In genomic region chr21:45327458-45328197, GRCh38 we compare ENCODE assay signal across 19 cellular contexts. TPM values are rescaled to one million over a fixed set of nuclear protein-coding genes. Genes with fewer than 3 reads are reported as not detected.
DNase-seq lines count a peak whose midpoint lies in the region; ATAC-seq and TF ChIP-seq lines count a peak whose summit lies in the region.
"Had no signal": no experiment of that assay in that cellular context is flagged by ENCODE, and none has a peak within 500 bp of the region (broad histone marks: within the 10 kb centered on the region; RNA-seq: fewer than 3 reads in every experiment).

No MANE protein-coding gene starts in this region.

- H3K27me3 ChIP-seq in IMR-90 (ENCODE audit: control insufficient read depth, insufficient read depth, low read length), result no peaks in the 10 kb centered on the region
- no peaks in the 10 kb centered on the region for H3K27me3 ChIP-seq in left ventricle myocardium inferior (ENCODE audit: low read depth)
- no peaks in the 10 kb centered on the region for H3K27me3 ChIP-seq in ovary
- H3K27me3 ChIP-seq: cardiac muscle cell, right lobe of liver, thyroid gland had no signal

- H3K27ac ChIP-seq in IMR-90 (ENCODE audit: insufficient read depth, low read length) (no peak overlapping the region), left ventricle myocardium inferior (replicated peaks) (no peak overlapping the region), ovary (no peak overlapping the region)
- H3K27ac ChIP-seq: cardiac muscle cell, epithelial cell of prostate, right lobe of liver had no signal

- peak overlapping the region; percentile 99; the same call in 1 of the 2 replicates for H4K91ac ChIP-seq in IMR-90 (ENCODE audit: insufficient read depth, low read depth, low read length)

- H3K56ac ChIP-seq in IMR-90 (ENCODE audit: extremely low read depth, insufficient read depth, low read length), result no peak overlapping the region

- DNase-seq in COLO668 (lab: John Stamatoyannopoulos, UW; ENCODE audit: unreplicated experiment) (peak; percentile 51), IMR-90 (no peak), left ventricle myocardium inferior (peak; percentile 13), ovary (peak in 3 of 5 donors; percentile 36 to 45 (median 42)), HEK293T (ENCODE audit: extremely low spot score) (no peak), NOMO-1 treated with dmso at 0.1 percent for 144 hours (lab: John Stamatoyannopoulos, UW; ENCODE audit: unreplicated experiment) (no peak), CD1c-positive myeloid dendritic cell (ENCODE audit: extremely low spot score) (no peak), erythroblast (lab: John Stamatoyannopoulos, UW) (no peak)
- DNase-seq: activated CD4-positive, alpha-beta T cell treated with anti-CD3 and anti-CD28 coated beads for 36 hours; activated effector memory CD4-positive, alpha-beta T cell treated with Interleukin-2 at 50 U/mL for 16 hours; foreskin melanocyte; kidney glomerular epithelial cell; NCI-H1694; NK-92 treated with Interleukin-12 subunit alpha and Interleukin-12 subunit beta, amount 100 ng/mL, for 24 hours; stimulated activated naive CD4-positive, alpha-beta T cell treated with Interleukin-2 at 50 U/mL for 16 hours; thyroid gland had no signal

- no peak for TF ChIP-seq RAD21 in IMR-90 (IDR thresholded peaks at IDR 0.05; ENCODE audit: low read length)

- POLR2A ChIA-PET in IMR-90 (lab: Charles Lee; ENCODE audit: unreplicated experiment) (no interaction called here), HEK293T (lab: Yijun Ruan, JAX) (no interaction called here)

- no peak overlapping the region for H4K8ac ChIP-seq in IMR-90 (ENCODE audit: low read depth in 2 of 2, low read length in 2 of 2)

- no peaks in the 10 kb centered on the region for H4K20me1 ChIP-seq in IMR-90 (ENCODE audit: insufficient read depth, low read length)

- dilution Hi-C loops in IMR-90 (cut with HindIII; ENCODE audit: low sequenced_read_pairs, unreplicated experiment), result no loop called here

- no peak overlapping the region for H4K5ac ChIP-seq in IMR-90 (ENCODE audit: low read depth, low read length)

- TF ChIP-seq CTCF in IMR-90 (conservative IDR thresholded peaks at IDR 0.05; ENCODE audit: low read depth, low read length) (no peak), left ventricle myocardium inferior (IDR thresholded peaks at IDR 0.05; ENCODE audit: borderline replicate concordance) (no peak), ovary (IDR thresholded peaks at IDR 0.05) (no peak)

- H3K4me1 ChIP-seq in IMR-90 (ENCODE audit: control insufficient read depth, insufficient read depth, low read length) (peaks cover 50% of the 10 kb centered on the region), left ventricle myocardium inferior (peaks cover 31% of the 10 kb centered on the region), ovary (ENCODE audit: insufficient read depth) (peaks cover 23% of the 10 kb centered on the region)

- CTCF ChIA-PET in IMR-90 (lab: Yijun Ruan, JAX) (no interaction called here), HEK293T (lab: Yijun Ruan, JAX) (no interaction called here)

- H2AK5ac ChIP-seq in IMR-90 (ENCODE audit: low read depth, low read length), result peak overlapping the region; percentile 92

- intact Hi-C loops in IMR-90 (cut with micrococcal nuclease) (no loop called here), left ventricle myocardium inferior (cut with micrococcal nuclease) (no loop called here), ovary (cut with DNase I) (no loop called here)

- peak overlapping the region; percentile 42 for H3K4ac ChIP-seq in IMR-90 (ENCODE audit: low read depth, low read length)

- no peak overlapping the region for H2BK5ac ChIP-seq in IMR-90 (ENCODE audit: low read depth, low read length, poor library complexity, severe bottlenecking)

- no peak overlapping the region for H3K18ac ChIP-seq in IMR-90 (ENCODE audit: low read depth, low read length)

- H3K4me2 ChIP-seq in IMR-90 (ENCODE audit: low read depth, low read length), result no peak overlapping the region

- in situ Hi-C loops in IMR-90 (cut with MboI; ENCODE audit: low sequenced_read_pairs), result loop anchor here (10.0 kb wide), 1 partner anchor 57 kb away; no protein-coding TSS in a partner anchor

- no peak overlapping the region for H3K9ac ChIP-seq in IMR-90 (ENCODE audit: low read depth, low read length)

- H3K23ac ChIP-seq in IMR-90 (ENCODE audit: low read depth, low read length), result no peak overlapping the region

- TF ChIP-seq POLR2A in IMR-90 (IDR thresholded peaks at IDR 0.05; ENCODE audit: low read depth, low read length) (no peak), ovary (IDR thresholded peaks at IDR 0.05) (no peak), erythroblast (IDR thresholded peaks at IDR 0.05; ENCODE audit: low read length) (no peak)

- H2BK15ac ChIP-seq in IMR-90 (ENCODE audit: low read depth, low read length), result peak overlapping the region; percentile 85; the same call in 1 of the 3 replicates

- peak overlapping the region; percentile 52 for H2BK120ac ChIP-seq in IMR-90 (ENCODE audit: low read depth, low read length)

- H3K4me3 ChIP-seq in IMR-90 (ENCODE audit: insufficient read depth, low read depth, low read length), result no peak overlapping the region
- no peak overlapping the region for H3K4me3 ChIP-seq in left ventricle myocardium inferior
- no peak overlapping the region for H3K4me3 ChIP-seq in ovary
- H3K4me3 ChIP-seq: cardiac muscle cell, right lobe of liver, thyroid gland had no signal

- peak overlapping the region; percentile 66 for H2BK20ac ChIP-seq in IMR-90 (ENCODE audit: low read depth, low read length)

- H3K79me1 ChIP-seq in IMR-90 (ENCODE audit: low read depth in 1 of 2, low read length in 2 of 2), result peaks cover 0 to 7% of the 10 kb centered on the region in 2 experiments; a peak in 1 of 4 replicates

- H3K36me3 ChIP-seq in IMR-90 (ENCODE audit: control insufficient read depth, insufficient read depth, low read length), result no peaks in the 10 kb centered on the region
- no peaks in the 10 kb centered on the region for H3K36me3 ChIP-seq in left ventricle myocardium inferior
- H3K36me3 ChIP-seq in ovary, result no peaks in the 10 kb centered on the region
- H3K36me3 ChIP-seq: cardiac muscle cell, right lobe of liver, thyroid gland had no signal

- no TSS peak for BruUV-seq in IMR-90 (replicated peaks; lab: Mats Ljungman, UMichigan)

- H3K14ac ChIP-seq in IMR-90 (replicated peaks; ENCODE audit: low read depth, low read length), result no peak overlapping the region

- peak overlapping the region; percentile 58 for H2AK9ac ChIP-seq in IMR-90 (replicated peaks; ENCODE audit: low read depth, low read length, poor library complexity)

- TF ChIP-seq EP300 in ovary (IDR thresholded peaks at IDR 0.05), result no peak

- H3K9me3 ChIP-seq in IMR-90 (ENCODE audit: control insufficient read depth, insufficient read depth, low read length), result no peaks in the 10 kb centered on the region
- H3K9me3 ChIP-seq in left ventricle myocardium inferior (replicated peaks), result no peaks in the 10 kb centered on the region
- H3K9me3 ChIP-seq in ovary, result no peaks in the 10 kb centered on the region
- H3K9me3 ChIP-seq: right lobe of liver, thyroid gland had no signal

- ATAC-seq in IMR-90 (ENCODE audit: low read depth), result no peak
- ATAC-seq: activated CD4-positive, alpha-beta T cell treated with anti-CD3 and anti-CD28 coated beads for 36 hours; right lobe of liver had no signal

- H3K9me1 ChIP-seq in IMR-90 (ENCODE audit: insufficient read depth, low read length), result peaks cover 11% of the 10 kb centered on the region; the same call in 1 of the 2 replicates

- WGBS in IMR-90 (ENCODE audit: extremely low coverage in 2 of 2, insufficient read length in 1 of 2), 2 experiments, result 97% methylated on average over 13 of the region's 23 CpGs; no CpG with 5 or more reads in 1 of the 2 experiments
- 87 to 92% (median 92%) methylated on average over 23 of the region's 23 CpGs for WGBS in ovary, 3 donors

- H2AFZ ChIP-seq in IMR-90 (replicated peaks; ENCODE audit: low read length, poor library complexity), result no peak overlapping the region

TF ChIP-seq in IMR-90, 13 proteins besides CTCF, POLR2A, EP300 and RAD21 (continues in another document):
- TF ChIP-seq MXI1 (IDR thresholded peaks at IDR 0.05; ENCODE audit: borderline replicate concordance, low read depth, low read length) (no peak), RFX5 (IDR thresholded peaks at IDR 0.05; ENCODE audit: low read depth, low read length) (no peak), NFE2L2 (IDR thresholded peaks at IDR 0.05; ENCODE audit: low read depth, low read length) (no peak), CHD1 (IDR thresholded peaks at IDR 0.05; ENCODE audit: low read depth, low read length) (no peak), SMC3 (IDR thresholded peaks at IDR 0.05; ENCODE audit: low read depth, low read length) (no peak), MAFK (IDR thresholded peaks at IDR 0.05; ENCODE audit: low read depth, low read length) (no peak)
- TF ChIP-seq, protein P1, sequence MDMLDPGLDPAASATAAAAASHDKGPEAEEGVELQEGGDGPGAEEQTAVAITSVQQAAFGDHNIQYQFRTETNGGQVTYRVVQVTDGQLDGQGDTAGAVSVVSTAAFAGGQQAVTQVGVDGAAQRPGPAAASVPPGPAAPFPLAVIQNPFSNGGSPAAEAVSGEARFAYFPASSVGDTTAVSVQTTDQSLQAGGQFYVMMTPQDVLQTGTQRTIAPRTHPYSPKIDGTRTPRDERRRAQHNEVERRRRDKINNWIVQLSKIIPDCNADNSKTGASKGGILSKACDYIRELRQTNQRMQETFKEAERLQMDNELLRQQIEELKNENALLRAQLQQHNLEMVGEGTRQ (IDR thresholded peaks at IDR 0.05; ENCODE audit: low read depth, low read length), result no peak

TF ChIP-seq in HEK293T, 16 proteins besides CTCF, POLR2A, EP300 and RAD21 (continues in another document):
- TF ChIP-seq ARNT (IDR thresholded peaks at IDR 0.05) (no peak), FOXA1 (IDR thresholded peaks at IDR 0.05) (no peak), FOXM1 (IDR thresholded peaks at IDR 0.05; ENCODE audit: borderline replicate concordance) (no peak), TARDBP (IDR thresholded peaks at IDR 0.05) (no peak), HDGF (IDR thresholded peaks at IDR 0.05; ENCODE audit: borderline replicate concordance) (no peak), FOXK2 (IDR thresholded peaks at IDR 0.05) (no peak), SP1 (IDR thresholded peaks at IDR 0.05) (no peak), L3MBTL2 (conservative IDR thresholded peaks at IDR 0.05) (no peak), BHLHE40 (IDR thresholded peaks at IDR 0.05; ENCODE audit: borderline replicate concordance) (no peak), ELF4 (IDR thresholded peaks at IDR 0.05) (no peak)

RNA-seq across cellular contexts. Expression of gene POFUT2, which starts 39.9 kb away (rescaled TPM):
- total RNA-seq in IMR-90 (2012; rRNA removed), result 18.8 and 23.9 TPM in 2 replicates
- 58.5 and 59.3 TPM in 2 replicates for polyA plus RNA-seq in IMR-90 (2012; rRNA removed)
- 46.5 and 53.6 TPM in 2 replicates for polyA plus RNA-seq in IMR-90 (2012; cell fraction: cytosol; rRNA removed)
- polyA plus RNA-seq in IMR-90 (2012; cell fraction: nucleus; rRNA removed; ENCODE audit: low replicate concordance), result 236 and 251 TPM in 2 replicates
- 20.9 TPM for total RNA-seq in left ventricle myocardium inferior
- total RNA-seq in ovary, result 10 to 100 TPM; 26.2 to 48.2 (median 40.1) TPM
- polyA plus RNA-seq in ovary, result 10 to 100 TPM; 25.7 to 52.9 TPM

Comparison
In these comparisons a context has a peak if more than half of its experiments do, and no peak if none do; other contexts are left out.
1. DNase-seq: peak in COLO668 (single experiment), left ventricle myocardium inferior (single experiment) and ovary (3 of 5); none in IMR-90 (single experiment), HEK293T (single experiment), NOMO-1 treated with dmso at 0.1 percent for 144 hours (single experiment), CD1c-positive myeloid dendritic cell (single experiment) and erythroblast (0 of 2).